Comparison of ENCODE assay signal across 9 cellular contexts in the genomic region with DNA sequence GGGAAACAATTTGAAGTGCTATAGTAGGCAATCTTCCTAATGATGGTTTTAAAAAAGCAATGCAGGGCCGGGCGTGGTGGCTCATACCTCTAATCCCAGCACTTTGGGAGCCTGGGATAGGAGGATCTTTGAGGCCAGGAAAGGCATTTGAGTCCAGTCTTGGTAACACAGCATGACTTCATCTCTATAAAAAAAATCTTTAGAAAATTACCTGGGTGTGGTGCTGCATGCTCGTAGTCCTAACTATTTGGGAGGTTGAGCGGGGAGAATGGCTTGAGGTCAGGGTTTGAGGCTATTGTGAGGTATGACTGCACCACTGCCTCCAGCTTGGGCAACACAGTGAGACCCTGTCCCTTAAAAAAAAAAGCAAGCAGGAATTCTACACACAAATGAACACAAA.
"Had no signal": no experiment of that assay in that cellular context is flagged by ENCODE, and none has a peak within 500 bp of the region (broad histone marks: within the 10 kb centered on the region; RNA-seq: fewer than 3 reads in every experiment).

No MANE protein-coding gene starts in this region.

- DNase-seq: GM23248, GOT3, H7, HFFc6, IMR-90 had no signal

- H3K9me3 ChIP-seq: HAP-1 had no signal

- H3K9ac ChIP-seq: GM23248 had no signal

- H3K4me1 ChIP-seq: HAP-1 had no signal

- FAIRE-seq: HTR-8/SVneo, K562 had no signal

- ATAC-seq: HCT116, K562 had no signal

- H3K27ac ChIP-seq: GM23248 had no signal

- H2AFZ ChIP-seq: GM23248 had no signal

- H3K36me3 ChIP-seq: HAP-1 had no signal

- H3K4me3 ChIP-seq: GM23248, HAP-1, K562 had no signal
